In the genomic region with DNA sequence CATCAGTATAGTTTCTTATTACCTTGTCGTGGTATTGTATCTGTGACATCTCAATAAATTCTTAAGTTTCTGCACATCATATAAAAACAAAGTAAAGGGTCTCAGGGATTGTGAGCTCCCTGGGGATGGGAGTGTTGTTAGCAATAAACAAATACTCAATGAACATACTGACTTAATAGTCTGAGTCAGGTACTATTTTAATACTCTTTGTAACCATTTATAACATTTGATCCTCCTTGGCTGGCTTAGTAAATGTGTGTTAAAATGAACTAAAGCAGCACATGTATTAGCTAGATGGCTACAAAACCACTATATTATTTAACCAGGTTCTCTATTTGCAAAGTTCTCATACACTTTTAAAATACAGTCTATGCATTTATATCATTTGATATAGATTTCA, we compare ENCODE assay signal across 10 cellular contexts. TPM values are rescaled to one million over a fixed set of nuclear protein-coding genes. Genes with fewer than 3 reads are reported as not detected.
DNase-seq lines count a peak whose midpoint lies in the region; ATAC-seq and TF ChIP-seq lines count a peak whose summit lies in the region.
"Had no signal": no experiment of that assay in that cellular context is flagged by ENCODE, and none has a peak within 500 bp of the region (broad histone marks: within the 10 kb centered on the region; RNA-seq: fewer than 3 reads in every experiment).

No MANE protein-coding gene starts in this region.

- no peaks in the 10 kb centered on the region for H3K9me3 Mint-ChIP-seq in activated T-helper 17 cell treated with anti-CD3 and anti-CD28 coated beads, Interleukin-2, amount 50 U/mL, for 72 hours

- H3K4me3 Mint-ChIP-seq in activated T-helper 17 cell treated with anti-CD3 and anti-CD28 coated beads, Interleukin-2, amount 50 U/mL, for 72 hours, result peak overlapping the region; percentile 97

- H3K36me3 ChIP-seq in BLaER1 (peaks cover 26% of the 10 kb centered on the region), HAP-1 (replicated peaks) (peaks cover 17% of the 10 kb centered on the region), vagina (no peaks in the 10 kb centered on the region)

- peaks cover 49% of the 10 kb centered on the region for H3K36me3 Mint-ChIP-seq in activated T-helper 17 cell treated with anti-CD3 and anti-CD28 coated beads, Interleukin-2, amount 50 U/mL, for 72 hours (ENCODE audit: low read depth)

- H3K9ac ChIP-seq in BLaER1, result no peak overlapping the region

- intact Hi-C loops in vagina (cut with DNase I), result no loop called here

- ATAC-seq in activated T-helper 17 cell treated with anti-CD3 and anti-CD28 coated beads, Interleukin-2, amount 50 U/mL, for 72 hours (replicated peaks), result no peak
- ATAC-seq in foreskin keratinocyte, result no peak

- H3K27ac ChIP-seq in BLaER1 (no peak overlapping the region), vagina (no peak overlapping the region), foreskin keratinocyte (no peak overlapping the region)

- H3K9me3 ChIP-seq in BLaER1, result no peaks in the 10 kb centered on the region
- no peaks in the 10 kb centered on the region for H3K9me3 ChIP-seq in HAP-1
- H3K9me3 ChIP-seq in vagina, result no peaks in the 10 kb centered on the region
- H3K9me3 ChIP-seq: spleen had no signal

- H3K27ac Mint-ChIP-seq in activated T-helper 17 cell treated with anti-CD3 and anti-CD28 coated beads, Interleukin-2, amount 50 U/mL, for 72 hours, result no peak overlapping the region

- DNase-seq in HAP-1 (ENCODE audit: low spot score in 2 of 2) (no peak), myocyte (ENCODE audit: low read depth) (peak; percentile 53), SIG-M5 treated with dmso at 0.1 percent for 504 hours (lab: John Stamatoyannopoulos, UW; ENCODE audit: unreplicated experiment) (no peak), inferior parietal cortex (ENCODE audit: extremely low spot score) (no peak), vagina (ENCODE audit: extremely low spot score in 2 of 2) (no peak), foreskin keratinocyte (no peak)
- DNase-seq: NCI-H1417, spleen had no signal

- H3K4me3 ChIP-seq in BLaER1, result no peak overlapping the region; the same call in 1 of the 2 replicates
- H3K4me3 ChIP-seq in HAP-1, result peak overlapping the region; percentile 85
- peak overlapping the region in 1 of 2 donors; percentile 70 for H3K4me3 ChIP-seq in vagina

- H3K4me1 ChIP-seq in BLaER1, result peaks cover 39% of the 10 kb centered on the region
- peaks cover 26% of the 10 kb centered on the region for H3K4me1 ChIP-seq in HAP-1
- H3K4me1 ChIP-seq in vagina, result peaks cover 36% of the 10 kb centered on the region
- H3K4me1 ChIP-seq in foreskin keratinocyte, result peaks cover 10% of the 10 kb centered on the region

- peaks cover 26% of the 10 kb centered on the region for H3K4me1 Mint-ChIP-seq in activated T-helper 17 cell treated with anti-CD3 and anti-CD28 coated beads, Interleukin-2, amount 50 U/mL, for 72 hours

- in situ Hi-C loops in HAP-1 (cut with MboI; ENCODE audit: low sequenced_read_pairs), result no loop called here

- no peaks in the 10 kb centered on the region for H3K27me3 Mint-ChIP-seq in activated T-helper 17 cell treated with anti-CD3 and anti-CD28 coated beads, Interleukin-2, amount 50 U/mL, for 72 hours

- H4K20me1 ChIP-seq in BLaER1, result no peaks in the 10 kb centered on the region; the same call in 1 of the 2 replicates

- H3K27me3 ChIP-seq in BLaER1 (no peaks in the 10 kb centered on the region), HAP-1 (ENCODE audit: low read depth) (no peaks in the 10 kb centered on the region), vagina (no peaks in the 10 kb centered on the region), foreskin keratinocyte (no peaks in the 10 kb centered on the region)
- H3K27me3 ChIP-seq: spleen had no signal

- peak overlapping the region; percentile 95 for H3K4me2 ChIP-seq in BLaER1

- TF ChIP-seq CTCF in vagina (IDR thresholded peaks at IDR 0.05) (no peak), foreskin keratinocyte (conservative IDR thresholded peaks at IDR 0.05) (no peak)

- no peak for TF ChIP-seq POLR2A in vagina (IDR thresholded peaks at IDR 0.05)

RNA-seq across cellular contexts. Expression of a gene that starts 1.8 kb away (rescaled TPM):
- total RNA-seq in activated T-helper 17 cell treated with anti-CD3 and anti-CD28 coated beads, Interleukin-2, amount 50 U/mL, for 72 hours, result 10 to 100 TPM; 46.0 to 69.3 TPM
- total RNA-seq in myocyte (12.6 and 13.9 TPM in 2 replicates), vagina (25.0 TPM), foreskin keratinocyte (24.5 and 27.3 TPM in 2 replicates)
- polyA plus RNA-seq in myocyte (2012), result 8.8 TPM
- polyA plus RNA-seq in foreskin keratinocyte, result 13.8 and 15.3 TPM in 2 replicates
